ENCODE assay signal across 1 cellular context in genomic region chr3:97948351-97949109, GRCh38.
TF ChIP-seq lines count a peak whose summit lies in the region.

No MANE protein-coding gene starts in this region.

TF ChIP-seq in HepG2, 621 proteins besides CTCF, POLR2A, EP300 and RAD21 (continued from another document):
- TF ChIP-seq KIAA2018 (CRISPR knock-in tag; IDR thresholded peaks at IDR 0.05; ENCODE audit: borderline replicate concordance) (no peak), ZNF3 (CRISPR knock-in tag; IDR thresholded peaks at IDR 0.05) (no peak), ZNF569 (CRISPR knock-in tag; IDR thresholded peaks at IDR 0.05; ENCODE audit: borderline replicate concordance) (no peak), HDAC1 (CRISPR knock-in tag; IDR thresholded peaks at IDR 0.05) (no peak), CREB1 (IDR thresholded peaks at IDR 0.05) (peak; percentile 69), CREB1 (CRISPR knock-in tag; IDR thresholded peaks at IDR 0.05) (no peak), TAF1 (CRISPR knock-in tag; IDR thresholded peaks at IDR 0.05) (no peak), SAFB2 (CRISPR knock-in tag; IDR thresholded peaks at IDR 0.05; ENCODE audit: borderline replicate concordance, low read depth) (no peak), ZNF792 (CRISPR knock-in tag; IDR thresholded peaks at IDR 0.05) (no peak), RNF219 (CRISPR knock-in tag; IDR thresholded peaks at IDR 0.05) (no peak), MZF1 (CRISPR knock-in tag; IDR thresholded peaks at IDR 0.05; ENCODE audit: borderline replicate concordance) (no peak)
